ENCODE assay signal across 8 cellular contexts in the genomic region with DNA sequence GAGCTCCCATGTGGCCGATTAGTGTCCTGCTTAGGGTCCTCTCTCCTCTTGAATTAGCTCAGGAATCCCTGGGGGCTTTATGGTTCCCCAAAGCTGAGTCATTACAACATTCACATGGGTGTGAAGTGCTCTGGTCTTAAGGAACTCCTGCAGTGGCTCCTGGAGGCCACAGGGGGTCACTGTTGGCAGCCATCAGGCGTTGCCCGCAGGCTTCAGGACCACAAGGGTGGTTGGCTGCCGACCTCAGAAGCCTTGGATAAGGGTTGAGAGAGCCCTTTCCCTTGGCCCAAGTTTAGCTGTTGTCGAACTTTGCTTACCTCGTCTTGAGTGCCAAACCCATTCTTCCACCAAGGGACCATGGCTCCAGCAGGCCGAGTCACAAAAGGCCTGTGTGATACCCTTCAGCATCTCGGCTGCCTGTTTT.
DNase-seq lines count a peak whose midpoint lies in the region; ATAC-seq and TF ChIP-seq lines count a peak whose summit lies in the region.

No MANE protein-coding gene starts in this region.

- H3K9me3 ChIP-seq in RWPE2 (ENCODE audit: severe bottlenecking) = no peaks in the 10 kb centered on the region
- H3K9me3 ChIP-seq in right lobe of liver = no peaks in the 10 kb centered on the region
- H3K9me3 ChIP-seq in thoracic aorta = no peaks in the 10 kb centered on the region

- no peak for TF ChIP-seq POLR2A in right lobe of liver (IDR thresholded peaks at IDR 0.05)

- H3K4me1 ChIP-seq in RWPE2 (ENCODE audit: insufficient read depth, poor library complexity, severe bottlenecking) (no peaks in the 10 kb centered on the region), right lobe of liver (no peaks in the 10 kb centered on the region), thoracic aorta (ENCODE audit: control insufficient read depth in 1 of 2, low read depth in 2 of 2) (no peaks in the 10 kb centered on the region)

- ATAC-seq in GM21360 (IDR thresholded peaks at IDR 0.05; ENCODE audit: unreplicated experiment) = peak; percentile 63
- peak; percentile 53 for ATAC-seq in HG03457 (IDR thresholded peaks at IDR 0.05; ENCODE audit: unreplicated experiment)
- ATAC-seq in RWPE2 (ENCODE audit: low read depth) = peak; percentile 63
- peak; percentile 69 to 82 (median 74) for ATAC-seq in right lobe of liver
- no peak for ATAC-seq in thoracic aorta (ENCODE audit: insufficient number of reproducible peaks, low FRiP score, low read depth)

- H3K36me3 ChIP-seq in RWPE2 (ENCODE audit: low read depth) (no peaks in the 10 kb centered on the region), right lobe of liver (no peaks in the 10 kb centered on the region), thoracic aorta (no peaks in the 10 kb centered on the region)

- H3K27me3 ChIP-seq in RWPE2 (ENCODE audit: insufficient read depth, poor library complexity, severe bottlenecking) (no peaks in the 10 kb centered on the region), right lobe of liver (no peaks in the 10 kb centered on the region), thoracic aorta (replicated peaks; ENCODE audit: insufficient read depth) (no peaks in the 10 kb centered on the region)

- peak; percentile 57 for TF ChIP-seq CTCF in RWPE2 (IDR thresholded peaks at IDR 0.05; ENCODE audit: poor library complexity, severe bottlenecking)
- TF ChIP-seq CTCF in choroid plexus epithelial cell (conservative IDR thresholded peaks at IDR 0.05; ENCODE audit: low read depth, low read length) = peak; percentile 83
- TF ChIP-seq CTCF in right lobe of liver (IDR thresholded peaks at IDR 0.05) = peak; percentile 34 to 57 (median 50)
- TF ChIP-seq CTCF in thoracic aorta (IDR thresholded peaks at IDR 0.05) = peak; percentile 19

- intact Hi-C loops in right lobe of liver (cut with DNase I) = no loop called here

- DNase-seq in DMS79 (lab: John Stamatoyannopoulos, UW) (peak; percentile 1), DMS79 treated with DMSO at 0.1 percent for 48 hours (lab: John Stamatoyannopoulos, UW) (no peak), RWPE2 (ENCODE audit: low spot score) (no peak), choroid plexus epithelial cell (ENCODE audit: low read depth) (peak; percentile 69), right lobe of liver (peak in 2 of 3 donors; percentile 36 to 55), thoracic aorta (ENCODE audit: low spot score) (no peak)

- no peak overlapping the region for H3K27ac ChIP-seq in RWPE2 (ENCODE audit: poor library complexity, severe bottlenecking)
- no peak overlapping the region for H3K27ac ChIP-seq in right lobe of liver
- no peak overlapping the region for H3K27ac ChIP-seq in thoracic aorta

- 47% methylated on average over 4 of the region's 8 CpGs for WGBS in right lobe of liver (ENCODE audit: insufficient coverage, low coverage, low lambda C conversion rate, missing lambda C conversion rate)

- H3K4me3 ChIP-seq in RWPE2 (ENCODE audit: severe bottlenecking) (no peak overlapping the region), choroid plexus epithelial cell (ENCODE audit: low read depth, low read length) (no peak overlapping the region), right lobe of liver (no peak overlapping the region), thoracic aorta (no peak overlapping the region)

Comparison
In these comparisons a context has a peak if more than half of its experiments do, and no peak if none do; other contexts are left out.
1. DNase-seq: peak in DMS79 (single experiment), choroid plexus epithelial cell (single experiment) and right lobe of liver (2 of 3); none in DMS79 treated with DMSO at 0.1 percent for 48 hours (single experiment), RWPE2 (single experiment) and thoracic aorta (single experiment).
2. CTCF ChIP-seq: peak in every context shown above with its lines; median percentile 83 in choroid plexus epithelial cell; 57 in RWPE2; 50 in right lobe of liver; 19 in thoracic aorta.